Comparison of ENCODE assay signal across 7 cellular contexts in genomic region chr2:132324005-132324404, GRCh38.
DNase-seq lines count a peak whose midpoint lies in the region; FAIRE-seq and TF ChIP-seq lines count a peak whose summit lies in the region.
"Not testable (repeated sequence)": the region's sequence is repeated elsewhere in the genome, so short reads cannot be mapped to it uniquely, and the experiment has no call there.

No MANE protein-coding gene starts in this region.

- H3K4me3 ChIP-seq in Karpas-422 (ENCODE audit: low read length): 0 out of 2 replicates have a peak overlapping the region, but pooled peaks have one; percentile 58
- H3K4me3 ChIP-seq in SJCRH30; bronchial epithelial cell (ENCODE audit: low read depth, low read length); neural progenitor cell: not testable (repeated sequence)

- H3K9ac ChIP-seq in Karpas-422 (ENCODE audit: low read length); neural progenitor cell: not testable (repeated sequence)

- FAIRE-seq in bronchial epithelial cell (lab: Jason Lieb, UNC): peak; percentile 55

- H2AFZ ChIP-seq in Karpas-422 (ENCODE audit: low read length); neural progenitor cell (replicated peaks): not testable (repeated sequence)

- not testable (repeated sequence) for H3K27me3 ChIP-seq in Karpas-422 (ENCODE audit: low read length); SJCRH30; bronchial epithelial cell (ENCODE audit: control insufficient read depth, insufficient read depth, low read length); neural progenitor cell

- peak; percentile 5 for DNase-seq in DMS79 (lab: John Stamatoyannopoulos, UW)
- peak; percentile 95 for DNase-seq in Karpas-422
- peak; percentile 16 for DNase-seq in NCI-H2107 treated with DMSO at 0.1 percent for 48 hours (lab: John Stamatoyannopoulos, UW; ENCODE audit: unreplicated experiment)
- DNase-seq in NCI-H524 treated with DMSO at 0.1 percent for 48 hours (lab: John Stamatoyannopoulos, UW): peak; percentile 14
- DNase-seq in SJCRH30: peak; percentile 22 to 60
- DNase-seq in bronchial epithelial cell (ENCODE audit: low read depth): not testable (repeated sequence)
- peak; percentile 39 for DNase-seq in neural progenitor cell (ENCODE audit: low spot score)

- not testable (repeated sequence) for H3F3A ChIP-seq in neural progenitor cell (ENCODE audit: low read depth)

- H3K36me3 ChIP-seq in Karpas-422 (ENCODE audit: insufficient read depth, low read length); SJCRH30; bronchial epithelial cell (ENCODE audit: control insufficient read depth, insufficient read depth, low read length); neural progenitor cell: not testable (repeated sequence)

- H3K4me3 Mint-ChIP-seq in neural progenitor cell: not testable (repeated sequence)

- not testable (repeated sequence) for H3K27me3 Mint-ChIP-seq in neural progenitor cell (ENCODE audit: insufficient read depth, low read depth)

- H3K79me2 ChIP-seq in Karpas-422 (ENCODE audit: low read length); neural progenitor cell (ENCODE audit: low read depth): not testable (repeated sequence)

- peak overlapping the region; percentile 99 for H3K27ac ChIP-seq in Karpas-422 (ENCODE audit: low read length)
- not testable (repeated sequence) for H3K27ac ChIP-seq in SJCRH30
- peak overlapping the region; percentile 46 for H3K27ac ChIP-seq in neural progenitor cell

- not testable (repeated sequence) for H3K27ac Mint-ChIP-seq in neural progenitor cell

- not testable (repeated sequence) for H3K9me3 Mint-ChIP-seq in neural progenitor cell

- H3K4me1 ChIP-seq in Karpas-422 (ENCODE audit: low read length): peaks cover 72% of the 10 kb centered on the region
- H3K4me1 ChIP-seq in SJCRH30, neural progenitor cell: not testable (repeated sequence)

- TF ChIP-seq CTCF in bronchial epithelial cell (IDR thresholded peaks at IDR 0.05; ENCODE audit: insufficient read depth, low read length, severe bottlenecking); neural progenitor cell (IDR thresholded peaks at IDR 0.05): not testable (repeated sequence)

- H4K20me1 ChIP-seq in Karpas-422 (ENCODE audit: insufficient read depth, low read depth, low read length); neural progenitor cell (ENCODE audit: low read depth): not testable (repeated sequence)

- not testable (repeated sequence) for H3K9me3 ChIP-seq in Karpas-422 (ENCODE audit: low read length); SJCRH30 (replicated peaks); neural progenitor cell (ENCODE audit: low read depth)

- H3K4me1 Mint-ChIP-seq in neural progenitor cell: not testable (repeated sequence)

- not testable (repeated sequence) for H3K9me2 ChIP-seq in Karpas-422 (replicated peaks; ENCODE audit: insufficient read depth, low read length)

- not testable (repeated sequence) for H3K36me3 Mint-ChIP-seq in neural progenitor cell

- peak overlapping the region; percentile 58 for H3K4me2 ChIP-seq in Karpas-422 (ENCODE audit: low read depth, low read length, poor library complexity, severe bottlenecking)
- not testable (repeated sequence) for H3K4me2 ChIP-seq in neural progenitor cell
